ENCODE assay signal across 23 cellular contexts in genomic region chr18:36410346-36410745, GRCh38.
DNase-seq lines count a peak whose midpoint lies in the region; ATAC-seq, FAIRE-seq and TF ChIP-seq lines count a peak whose summit lies in the region.
"Had no signal": no experiment of that assay in that cellular context is flagged by ENCODE, and none has a peak within 500 bp of the region (broad histone marks: within the 10 kb centered on the region; RNA-seq: fewer than 3 reads in every experiment).

No MANE protein-coding gene starts in this region.

- H3F3A ChIP-seq in MM.1S (ENCODE audit: insufficient read depth, low read length): no peaks in the 10 kb centered on the region

- H3K4me3 ChIP-seq in astrocyte (ENCODE audit: insufficient read depth, low read depth, low read length) (no peak overlapping the region), epithelial cell of esophagus (ENCODE audit: low read length) (no peak overlapping the region), MM.1S (ENCODE audit: low read length) (no peak overlapping the region), right atrium auricular region (no peak overlapping the region)
- H3K4me3 ChIP-seq: BLaER1 had no signal

- FAIRE-seq in astrocyte (lab: Jason Lieb, UNC): peak; percentile 23
- FAIRE-seq: A204.1, G401.6, GM12891, GM19239 had no signal

- no peaks in the 10 kb centered on the region for H3K9me3 Mint-ChIP-seq in astrocyte (ENCODE audit: unreplicated experiment)
- H3K9me3 Mint-ChIP-seq: CD14-positive monocyte; CD8-positive, alpha-beta memory T cell had no signal

- no peaks in the 10 kb centered on the region for H3K9me2 ChIP-seq in MM.1S (replicated peaks; ENCODE audit: insufficient read depth, low read length)

- H3K79me2 ChIP-seq in astrocyte (ENCODE audit: insufficient read depth, low read length) (no peaks in the 10 kb centered on the region), MM.1S (ENCODE audit: low read length) (no peaks in the 10 kb centered on the region)

- no peak overlapping the region for H3K4me3 Mint-ChIP-seq in astrocyte (ENCODE audit: unreplicated experiment)
- H3K4me3 Mint-ChIP-seq: CD4-positive, alpha-beta memory T cell; CD4-positive, CD25-positive, alpha-beta regulatory T cell; CD8-positive, alpha-beta memory T cell had no signal

- no peaks in the 10 kb centered on the region for H3K27me3 ChIP-seq in astrocyte (ENCODE audit: insufficient read depth, low read length)
- H3K27me3 ChIP-seq in foreskin keratinocyte: no peaks in the 10 kb centered on the region
- no peaks in the 10 kb centered on the region for H3K27me3 ChIP-seq in MM.1S (replicated peaks; ENCODE audit: insufficient read depth, low read length)
- no peaks in the 10 kb centered on the region for H3K27me3 ChIP-seq in right atrium auricular region
- H3K27me3 ChIP-seq: BE2C, BLaER1 had no signal

- H3K36me3 ChIP-seq in astrocyte (ENCODE audit: insufficient read depth, low read length) (no peaks in the 10 kb centered on the region), MM.1S (replicated peaks; ENCODE audit: insufficient read depth, low read length) (no peaks in the 10 kb centered on the region), right atrium auricular region (no peaks in the 10 kb centered on the region)
- H3K36me3 ChIP-seq: BE2C, BLaER1 had no signal

- TF ChIP-seq CTCF in astrocyte (IDR thresholded peaks at IDR 0.05; ENCODE audit: insufficient read depth, low read depth, low read length) (no peak), epithelial cell of esophagus (IDR thresholded peaks at IDR 0.05; ENCODE audit: insufficient read depth, low read depth, low read length, missing control alignments) (no peak), foreskin keratinocyte (conservative IDR thresholded peaks at IDR 0.05) (no peak), MM.1S (IDR thresholded peaks at IDR 0.05; ENCODE audit: low read length) (no peak), right atrium auricular region (IDR thresholded peaks at IDR 0.05) (no peak)

- no peak overlapping the region for H3K27ac Mint-ChIP-seq in astrocyte (ENCODE audit: unreplicated experiment)
- H3K27ac Mint-ChIP-seq: CD14-positive monocyte; CD4-positive, alpha-beta memory T cell; CD4-positive, CD25-positive, alpha-beta regulatory T cell; CD8-positive, alpha-beta memory T cell had no signal

- no peak overlapping the region for H2AFZ ChIP-seq in astrocyte (ENCODE audit: low read depth, low read length)
- H2AFZ ChIP-seq in MM.1S (ENCODE audit: low read length): no peak overlapping the region

- DNase-seq in astrocyte (ENCODE audit: low read depth) (no peak), epithelial cell of esophagus (ENCODE audit: low read depth) (peak; percentile 73), foreskin keratinocyte (peak; percentile 37 to 61), MM.1S (no peak), NCI-H774 (lab: John Stamatoyannopoulos, UW) (no peak), cerebellar nuclear complex (lab: John Stamatoyannopoulos, UW) (no peak), right atrium auricular region (ENCODE audit: low spot score) (no peak)
- DNase-seq: 8988T; ACHN; BE2C; C1 segment of cervical spinal cord; CD4-positive, alpha-beta memory T cell; CD4-positive, CD25-positive, alpha-beta regulatory T cell; CD8-positive, alpha-beta memory T cell; COR-L47; DMS79 treated with DMSO at 0.1 percent for 48 hours; GF-D8 had no signal

- H4K20me1 ChIP-seq in astrocyte (ENCODE audit: insufficient read depth, low read length) (no peaks in the 10 kb centered on the region), MM.1S (ENCODE audit: insufficient read depth, low read length) (no peaks in the 10 kb centered on the region)
- H4K20me1 ChIP-seq: BLaER1 had no signal

- ATAC-seq in foreskin keratinocyte: no peak

- no peaks in the 10 kb centered on the region for H3K4me1 Mint-ChIP-seq in astrocyte (ENCODE audit: low read depth, unreplicated experiment)
- H3K4me1 Mint-ChIP-seq: CD14-positive monocyte; CD4-positive, alpha-beta memory T cell; CD4-positive, CD25-positive, alpha-beta regulatory T cell; CD8-positive, alpha-beta memory T cell had no signal

- no peak overlapping the region for H3K4me2 ChIP-seq in astrocyte (ENCODE audit: low read length)
- no peak overlapping the region for H3K4me2 ChIP-seq in MM.1S (ENCODE audit: low read depth, low read length)
- H3K4me2 ChIP-seq: BLaER1 had no signal

- H3K27ac ChIP-seq in astrocyte (ENCODE audit: low read depth, low read length): no peak overlapping the region
- no peak overlapping the region for H3K27ac ChIP-seq in foreskin keratinocyte
- no peak overlapping the region for H3K27ac ChIP-seq in MM.1S (ENCODE audit: low read length)
- no peak overlapping the region for H3K27ac ChIP-seq in right atrium auricular region
- H3K27ac ChIP-seq: BLaER1 had no signal

- no peak overlapping the region for H3K9ac ChIP-seq in astrocyte (ENCODE audit: low read length)
- H3K9ac ChIP-seq in MM.1S (ENCODE audit: low read length): no peak overlapping the region
- H3K9ac ChIP-seq: BLaER1 had no signal

- H3K27me3 Mint-ChIP-seq in astrocyte (ENCODE audit: low read depth, unreplicated experiment): no peaks in the 10 kb centered on the region

- H3K4me1 ChIP-seq in astrocyte (ENCODE audit: insufficient read depth, low read length) (no peaks in the 10 kb centered on the region), foreskin keratinocyte (peaks cover 6% of the 10 kb centered on the region), MM.1S (ENCODE audit: low read length) (no peaks in the 10 kb centered on the region), right atrium auricular region (peaks cover 0 to 10% of the 10 kb centered on the region in 2 donors)
- H3K4me1 ChIP-seq: BE2C had no signal

- H3K36me3 Mint-ChIP-seq in astrocyte (ENCODE audit: low read depth, unreplicated experiment): peaks cover 2% of the 10 kb centered on the region
- H3K36me3 Mint-ChIP-seq: CD14-positive monocyte; CD4-positive, alpha-beta memory T cell; CD4-positive, CD25-positive, alpha-beta regulatory T cell; CD8-positive, alpha-beta memory T cell had no signal

- no peaks in the 10 kb centered on the region for H3K9me3 ChIP-seq in astrocyte (ENCODE audit: insufficient read depth, low read depth, low read length)
- no peaks in the 10 kb centered on the region for H3K9me3 ChIP-seq in MM.1S (replicated peaks; ENCODE audit: insufficient read depth, low read length)
- no peaks in the 10 kb centered on the region for H3K9me3 ChIP-seq in right atrium auricular region
- H3K9me3 ChIP-seq: BE2C, BLaER1 had no signal

Comparison
In these comparisons a context has a peak if more than half of its experiments do, and no peak if none do; other contexts are left out.
1. DNase-seq: peak in epithelial cell of esophagus (single experiment) and foreskin keratinocyte (2 of 2); none in astrocyte (single experiment), MM.1S (single experiment), NCI-H774 (single experiment), cerebellar nuclear complex (0 of 2) and right atrium auricular region (single experiment).